Comparison of ENCODE assay signal across 20 cellular contexts in the genomic region with DNA sequence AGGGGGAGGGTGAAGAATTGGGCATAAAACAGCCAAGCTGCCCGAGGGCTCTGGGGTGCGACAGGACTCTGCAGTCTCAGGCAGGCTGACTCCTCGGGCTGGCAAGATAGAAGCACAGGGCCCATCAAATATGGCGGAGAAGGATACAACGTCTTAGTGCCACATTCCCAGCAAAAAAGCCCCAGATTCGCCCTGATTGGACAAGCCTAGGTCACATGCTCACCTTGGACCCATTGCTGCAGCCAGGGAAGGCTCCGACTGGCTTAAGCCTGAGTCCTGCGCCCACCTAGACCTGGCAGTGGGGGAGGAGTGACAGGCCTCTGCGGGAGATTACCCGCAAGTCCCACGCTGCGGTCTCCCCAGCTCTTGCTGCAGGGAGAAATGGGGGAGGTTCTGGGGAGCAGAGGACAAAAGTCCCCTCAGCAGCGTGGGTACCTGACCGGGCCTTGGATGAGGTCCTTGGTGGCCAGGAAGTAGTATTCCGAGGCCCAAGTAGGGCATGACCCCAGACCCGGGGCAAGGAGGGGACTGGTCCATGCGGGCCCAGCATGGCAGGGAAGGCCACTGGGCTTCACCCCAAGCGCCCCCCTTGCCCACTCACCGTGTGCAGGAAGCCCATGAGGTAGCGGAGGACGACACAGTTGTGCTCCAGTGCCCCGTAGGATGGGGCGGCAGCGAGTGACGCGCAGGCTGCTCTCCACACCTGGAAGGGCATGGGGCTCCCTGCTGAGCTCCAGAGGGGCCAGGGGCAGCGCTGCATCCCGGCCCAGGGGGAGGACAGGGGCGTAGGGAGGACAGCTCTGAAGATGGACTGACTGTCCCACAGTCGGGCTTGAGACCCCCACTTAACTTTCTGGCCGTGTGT.
"Had no signal": no experiment of that assay in that cellular context is flagged by ENCODE, and none has a peak within 500 bp of the region (broad histone marks: within the 10 kb centered on the region; RNA-seq: fewer than 3 reads in every experiment).

No MANE protein-coding gene starts in this region.

- H3K27me3 ChIP-seq: foreskin keratinocyte, ovary, right atrium auricular region, sigmoid colon, stomach, transverse colon had no signal

- H3K36me3 Mint-ChIP-seq: naive thymus-derived CD8-positive, alpha-beta T cell had no signal

- H3K4me3 Mint-ChIP-seq: endodermal cell; immature natural killer cell; naive thymus-derived CD8-positive, alpha-beta T cell had no signal

- H3K9me3 ChIP-seq: ovary, right atrium auricular region, sigmoid colon, stomach, thoracic aorta, transverse colon had no signal

- H3K36me3 ChIP-seq: ovary, right atrium auricular region, sigmoid colon, thoracic aorta, transverse colon had no signal

- H3K4me1 ChIP-seq: foreskin keratinocyte, right atrium auricular region, sigmoid colon, stomach, transverse colon had no signal

- ATAC-seq: foreskin keratinocyte; left cardiac atrium; naive thymus-derived CD8-positive, alpha-beta T cell had no signal

- H3K27ac Mint-ChIP-seq: endodermal cell; immature natural killer cell; naive thymus-derived CD8-positive, alpha-beta T cell had no signal

- DNase-seq: effector CD4-positive, alpha-beta T cell; endodermal cell; erythroblast; foreskin keratinocyte; immature natural killer cell; left cardiac atrium; naive thymus-derived CD8-positive, alpha-beta T cell; nucleus accumbens; ovary; sigmoid colon; stimulated activated CD4-positive, alpha-beta T cell treated with anti-CD3 and anti-CD28 coated beads, Interleukin-2, amount 100 ng/mL, for 24 hours; stimulated activated naive CD4-positive, alpha-beta T cell; stomach; substantia nigra; transverse colon had no signal

- H3K4me1 Mint-ChIP-seq: immature natural killer cell had no signal

- H3K27ac ChIP-seq: coronary artery, foreskin keratinocyte, ovary, right atrium auricular region, sigmoid colon, skin epidermis, stomach, thoracic aorta, transverse colon had no signal

- H3K4me3 ChIP-seq: coronary artery, ovary, right atrium auricular region, sigmoid colon, skin epidermis, stomach, thoracic aorta, transverse colon had no signal

- FAIRE-seq: endothelial cell of umbilical vein had no signal

- H3K9me3 Mint-ChIP-seq: immature natural killer cell had no signal
